ENCODE assay signal across 19 cellular contexts in genomic region chr7:73532224-73532623, GRCh38. TPM values are rescaled to one million over a fixed set of nuclear protein-coding genes. Genes with fewer than 3 reads are reported as not detected.
DNase-seq lines count a peak whose midpoint lies in the region; ATAC-seq, FAIRE-seq and TF ChIP-seq lines count a peak whose summit lies in the region.
"Had no signal": no experiment of that assay in that cellular context is flagged by ENCODE, and none has a peak within 500 bp of the region (broad histone marks: within the 10 kb centered on the region; RNA-seq: fewer than 3 reads in every experiment).

No MANE protein-coding gene starts in this region.

- H3K4me3 ChIP-seq in astrocyte (ENCODE audit: insufficient read depth, low read depth, low read length) (no peak overlapping the region), PC-3 (ENCODE audit: low read length) (no peak overlapping the region)
- H3K4me3 ChIP-seq: BLaER1 treated with 17β-estradiol and CSF1 and Interleukin-3, amounts not matched to agents 10 nM and 100 nM; K562 had no signal

- no peak overlapping the region for H2AFZ ChIP-seq in astrocyte (ENCODE audit: low read depth, low read length)
- H2AFZ ChIP-seq in PC-3 (ENCODE audit: low read length): no peak overlapping the region

- DNase-seq in activated naive CD4-positive, alpha-beta T cell treated with anti-CD3 and anti-CD28 coated beads, Interleukin-2, amount 10 ng/mL, durations not matched to agents 7 days and 5 days: no peak
- DNase-seq in activated naive CD4-positive, alpha-beta T cell treated with anti-CD3 and anti-CD28 coated beads, Interleukin-2, amount 50 U/mL, for 16 hours: no peak
- DNase-seq in D721Med (ENCODE audit: insufficient read length, low spot score) (peak; percentile 6), astrocyte (ENCODE audit: low read depth) (no peak), posterior vena cava (ENCODE audit: low spot score) (peak; percentile 30), PC-3 (no peak)
- DNase-seq: Caco-2, DMS79 treated with DMSO at 0.1 percent for 48 hours, GF-D8, GOT3, H7, IMR-90 had no signal

- H3K36me3 ChIP-seq in astrocyte (ENCODE audit: insufficient read depth, low read length): peaks cover 7% of the 10 kb centered on the region
- peaks cover 4% of the 10 kb centered on the region; the same call in 1 of the 2 replicates for H3K36me3 ChIP-seq in PC-3 (ENCODE audit: low read depth, low read length)

- POLR2A ChIA-PET in PC-3 (lab: Charles Lee; ENCODE audit: unreplicated experiment): no interaction called here

- H3K9me3 ChIP-seq in astrocyte (ENCODE audit: insufficient read depth, low read depth, low read length) (no peaks in the 10 kb centered on the region), PC-3 (ENCODE audit: low read length) (no peaks in the 10 kb centered on the region)
- H3K9me3 ChIP-seq: BLaER1 treated with 17β-estradiol and CSF1 and Interleukin-3, amounts not matched to agents 10 nM and 100 nM; Caco-2 had no signal

- peak overlapping the region; percentile 24 for H3K27ac Mint-ChIP-seq in activated naive CD4-positive, alpha-beta T cell treated with anti-CD3 and anti-CD28 coated beads, Interleukin-2, amount 10 ng/mL, durations not matched to agents 7 days and 5 days
- peak overlapping the region; percentile 77 for H3K27ac Mint-ChIP-seq in astrocyte (ENCODE audit: unreplicated experiment)
- H3K27ac Mint-ChIP-seq: B cell had no signal

- FAIRE-seq in D721Med (lab: Jason Lieb, UNC): no peak
- FAIRE-seq in astrocyte (lab: Jason Lieb, UNC): no peak
- FAIRE-seq: HTR-8/SVneo, K562 had no signal

- H3K27me3 ChIP-seq in astrocyte (ENCODE audit: insufficient read depth, low read length): no peaks in the 10 kb centered on the region
- no peaks in the 10 kb centered on the region for H3K27me3 ChIP-seq in PC-3 (ENCODE audit: low read length)
- H3K27me3 ChIP-seq: BLaER1 treated with 17β-estradiol and CSF1 and Interleukin-3, amounts not matched to agents 10 nM and 100 nM had no signal

- BruUV-seq in PC-3 (replicated peaks; lab: Mats Ljungman, UMichigan): no TSS peak

- no peaks in the 10 kb centered on the region for H3F3A ChIP-seq in PC-3 (ENCODE audit: low read length, unreplicated experiment)

- H3K79me2 ChIP-seq in astrocyte (ENCODE audit: insufficient read depth, low read length): no peaks in the 10 kb centered on the region
- H3K79me2 ChIP-seq in PC-3 (ENCODE audit: low read length): no peaks in the 10 kb centered on the region

- H4K20me1 ChIP-seq in astrocyte (ENCODE audit: insufficient read depth, low read length): no peaks in the 10 kb centered on the region
- H4K20me1 ChIP-seq in PC-3 (ENCODE audit: low read length): no peaks in the 10 kb centered on the region

- intact Hi-C loops in posterior vena cava (cut with DNase I) (no loop called here), PC-3 (cut with micrococcal nuclease) (no loop called here)

- no peaks in the 10 kb centered on the region for H3K9me2 ChIP-seq in PC-3 (replicated peaks; ENCODE audit: low read length)

- H3K9ac ChIP-seq in astrocyte (ENCODE audit: low read length) (no peak overlapping the region), PC-3 (ENCODE audit: low read length) (no peak overlapping the region)
- H3K9ac ChIP-seq: BLaER1 treated with 17β-estradiol and CSF1 and Interleukin-3, amounts not matched to agents 10 nM and 100 nM had no signal

- H3K27ac ChIP-seq in astrocyte (ENCODE audit: low read depth, low read length): no peak overlapping the region
- no peak overlapping the region for H3K27ac ChIP-seq in PC-3 (ENCODE audit: low read length)
- H3K27ac ChIP-seq: BLaER1 treated with 17β-estradiol and CSF1 and Interleukin-3, amounts not matched to agents 10 nM and 100 nM had no signal

- peaks cover 20% of the 10 kb centered on the region for H3K36me3 Mint-ChIP-seq in activated naive CD4-positive, alpha-beta T cell treated with anti-CD3 and anti-CD28 coated beads, Interleukin-2, amount 10 ng/mL, durations not matched to agents 7 days and 5 days
- peaks cover 12% of the 10 kb centered on the region for H3K36me3 Mint-ChIP-seq in astrocyte (ENCODE audit: low read depth, unreplicated experiment)

- peaks cover 15% of the 10 kb centered on the region for H3K4me1 Mint-ChIP-seq in activated naive CD4-positive, alpha-beta T cell treated with anti-CD3 and anti-CD28 coated beads, Interleukin-2, amount 10 ng/mL, durations not matched to agents 7 days and 5 days
- H3K4me1 Mint-ChIP-seq in astrocyte (ENCODE audit: low read depth, unreplicated experiment): peaks cover under 1% of the 10 kb centered on the region

- CTCF ChIA-PET in activated naive CD4-positive, alpha-beta T cell treated with anti-CD3 and anti-CD28 coated beads, Interleukin-2, amount 10 ng/mL, durations not matched to agents 7 days and 5 days (lab: Charles Lee): no interaction called here
- CTCF ChIA-PET in PC-3 (lab: Charles Lee): no interaction called here

- ATAC-seq in GM18520 (IDR thresholded peaks at IDR 0.05; ENCODE audit: unreplicated experiment) (no peak), PC-3 (no peak), GM19351 (IDR thresholded peaks at IDR 0.05; ENCODE audit: unreplicated experiment) (no peak)
- ATAC-seq: HCT116, K562 had no signal

- peaks cover 4% of the 10 kb centered on the region for H3K4me1 ChIP-seq in astrocyte (ENCODE audit: insufficient read depth, low read length)
- H3K4me1 ChIP-seq in PC-3 (ENCODE audit: insufficient read depth, low read length): no peaks in the 10 kb centered on the region
- H3K4me1 ChIP-seq: Caco-2 had no signal

- H3K27me3 Mint-ChIP-seq in activated naive CD4-positive, alpha-beta T cell treated with anti-CD3 and anti-CD28 coated beads, Interleukin-2, amount 10 ng/mL, durations not matched to agents 7 days and 5 days: no peaks in the 10 kb centered on the region
- no peaks in the 10 kb centered on the region for H3K27me3 Mint-ChIP-seq in astrocyte (ENCODE audit: low read depth, unreplicated experiment)
- H3K27me3 Mint-ChIP-seq: B cell had no signal

- TF ChIP-seq CTCF in D721Med (IDR thresholded peaks at IDR 0.05; ENCODE audit: insufficient read depth, missing control alignments): no peak
- no peak for TF ChIP-seq CTCF in astrocyte (IDR thresholded peaks at IDR 0.05; ENCODE audit: insufficient read depth, low read depth, low read length)
- TF ChIP-seq CTCF in PC-3 (conservative IDR thresholded peaks at IDR 0.05; ENCODE audit: low read depth, low read length): no peak

- H3K9me3 Mint-ChIP-seq in activated naive CD4-positive, alpha-beta T cell treated with anti-CD3 and anti-CD28 coated beads, Interleukin-2, amount 10 ng/mL, durations not matched to agents 7 days and 5 days: no peaks in the 10 kb centered on the region
- H3K9me3 Mint-ChIP-seq in astrocyte (ENCODE audit: unreplicated experiment): no peaks in the 10 kb centered on the region

- H3K4me3 Mint-ChIP-seq in activated naive CD4-positive, alpha-beta T cell treated with anti-CD3 and anti-CD28 coated beads, Interleukin-2, amount 10 ng/mL, durations not matched to agents 7 days and 5 days: no peak overlapping the region
- no peak overlapping the region for H3K4me3 Mint-ChIP-seq in astrocyte (ENCODE audit: unreplicated experiment)
- H3K4me3 Mint-ChIP-seq: B cell had no signal

- H3K4me2 ChIP-seq in astrocyte (ENCODE audit: low read length) (no peak overlapping the region), PC-3 (ENCODE audit: low read length) (no peak overlapping the region)
- H3K4me2 ChIP-seq: BLaER1 treated with 17β-estradiol and CSF1 and Interleukin-3, amounts not matched to agents 10 nM and 100 nM had no signal

RNA-seq across cellular contexts. Expression of gene BAZ1B, which starts 10.1 kb away (rescaled TPM):
- total RNA-seq in astrocyte (61.0 and 62.5 TPM in 2 replicates), posterior vena cava (10 to 100 TPM; 43.5 to 50.6 TPM), PC-3 (2014; rRNA removed) (45.5 and 62.5 TPM in 2 replicates)

RNA-seq across cellular contexts. Expression of gene BCL7B, which starts 25.3 kb away (rescaled TPM):
- total RNA-seq in astrocyte (27.6 and 30.1 TPM in 2 replicates), posterior vena cava (10 to 100 TPM; 59.0 to 79.2 TPM), PC-3 (2014; rRNA removed) (41.0 and 46.5 TPM in 2 replicates)

RNA-seq across cellular contexts. Expression of gene TBL2, which starts 46.2 kb away (rescaled TPM):
- total RNA-seq in astrocyte (54.8 and 58.6 TPM in 2 replicates), posterior vena cava (10 to 100 TPM; 21.7 to 24.4 TPM), PC-3 (2014; rRNA removed) (62.8 and 73.0 TPM in 2 replicates)

Comparison
In these comparisons a context has a peak if more than half of its experiments do, and no peak if none do; other contexts are left out.
1. DNase-seq: peak in D721Med (single experiment) and posterior vena cava (single experiment); none in activated naive CD4-positive, alpha-beta T cell treated with anti-CD3 and anti-CD28 coated beads, Interleukin-2, amount 10 ng/mL, durations not matched to agents 7 days and 5 days (single experiment), activated naive CD4-positive, alpha-beta T cell treated with anti-CD3 and anti-CD28 coated beads, Interleukin-2, amount 50 U/mL, for 16 hours (single experiment), astrocyte (single experiment) and PC-3 (single experiment).